In the genomic region with DNA sequence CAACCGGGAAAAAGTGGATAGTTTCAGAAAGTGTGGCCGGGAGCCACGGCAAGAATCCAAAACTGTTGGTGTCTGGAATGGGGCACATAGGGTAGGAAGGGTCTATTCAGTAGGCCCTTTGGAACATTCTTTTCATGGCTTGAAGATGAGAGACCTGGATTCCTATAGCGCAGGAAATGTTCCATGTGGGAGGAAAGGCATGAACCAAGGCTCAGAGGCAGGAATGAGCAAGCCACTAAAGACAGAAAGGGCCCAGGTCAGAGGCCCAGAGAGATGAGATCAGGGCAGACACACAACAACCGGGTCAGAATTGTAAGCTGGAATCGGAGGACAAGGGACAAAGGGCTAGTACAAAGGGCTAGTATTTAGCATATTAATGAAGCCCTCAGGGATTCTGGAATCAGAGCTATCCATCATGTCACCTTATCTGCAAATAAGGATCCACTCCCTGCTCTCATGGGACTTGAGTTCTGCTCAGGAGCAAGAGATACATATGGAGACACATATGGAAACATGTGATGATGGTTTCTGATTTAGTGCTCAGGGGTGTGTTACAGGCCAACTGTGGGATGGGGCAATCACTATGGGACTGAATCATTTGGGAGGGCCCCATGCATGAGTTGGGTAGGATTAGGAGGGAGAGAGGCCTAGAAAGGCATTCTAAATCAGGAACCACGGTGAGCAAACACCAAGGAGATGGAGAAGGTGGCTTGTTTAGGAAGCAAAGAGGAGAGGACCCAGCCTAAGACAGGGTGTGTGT, we compare ENCODE assay signal across 16 cellular contexts. TPM values are rescaled to one million over a fixed set of nuclear protein-coding genes. Genes with fewer than 3 reads are reported as not detected.
A peak's percentile ranks its signal among the peaks of the same experiment; 100 is the strongest.
DNase-seq lines count a peak whose midpoint lies in the region; ATAC-seq and FAIRE-seq lines count a peak whose summit lies in the region.
"Had no signal": no experiment of that assay in that cellular context is flagged by ENCODE, and none has a peak within 500 bp of the region (broad histone marks: within the 10 kb centered on the region; RNA-seq: fewer than 3 reads in every experiment).

No MANE protein-coding gene starts in this region.

- H3K27me3 ChIP-seq in HAP-1 (ENCODE audit: low read depth) (no peaks in the 10 kb centered on the region), small intestine (ENCODE audit: control insufficient read depth in 2 of 2, insufficient read depth in 2 of 2, low read length in 2 of 2) (no peaks in the 10 kb centered on the region)
- H3K27me3 ChIP-seq: BLaER1 treated with 17β-estradiol and CSF1 and Interleukin-3, amounts not matched to agents 10 nM and 100 nM; brain microvascular endothelial cell; testis had no signal

- no peak for ATAC-seq in HG03196 (IDR thresholded peaks at IDR 0.05; ENCODE audit: unreplicated experiment)
- ATAC-seq in HG03108 (IDR thresholded peaks at IDR 0.05; ENCODE audit: unreplicated experiment), result no peak
- ATAC-seq: activated CD8-positive, alpha-beta T cell treated with anti-CD3 and anti-CD28 coated beads, Interleukin-2, amount 10 ng/mL, durations not matched to agents 7 days and 5 days had no signal

- 74 to 87% (median 82%) methylated on average over 7 of the region's 7 CpGs for WGBS in small intestine, 3 donors

- peaks cover 8% of the 10 kb centered on the region for H3K4me1 ChIP-seq in HAP-1
- peaks cover 0 to 6% of the 10 kb centered on the region in 2 donors for H3K4me1 ChIP-seq in small intestine (ENCODE audit: control insufficient read depth in 2 of 2, insufficient read depth in 1 of 2, low read depth in 1 of 2, low read length in 1 of 2)
- H3K4me1 ChIP-seq: testis had no signal

- H3K9me3 ChIP-seq in HAP-1 (no peaks in the 10 kb centered on the region), small intestine (ENCODE audit: control insufficient read depth, low read depth) (no peaks in the 10 kb centered on the region)
- H3K9me3 ChIP-seq: BLaER1 treated with 17β-estradiol and CSF1 and Interleukin-3, amounts not matched to agents 10 nM and 100 nM; testis had no signal

- H3K36me3 ChIP-seq in HAP-1 (replicated peaks), result no peaks in the 10 kb centered on the region
- H3K36me3 ChIP-seq in small intestine (ENCODE audit: control insufficient read depth in 2 of 2, insufficient read depth in 2 of 2, low read length in 2 of 2), result no peaks in the 10 kb centered on the region
- H3K36me3 ChIP-seq: BLaER1 treated with 17β-estradiol and CSF1 and Interleukin-3, amounts not matched to agents 10 nM and 100 nM; brain microvascular endothelial cell had no signal

- no peak overlapping the region for H3K27ac ChIP-seq in small intestine (ENCODE audit: low read depth in 1 of 2, low read length in 1 of 2)
- H3K27ac ChIP-seq: brain microvascular endothelial cell, testis had no signal

- H3K4me3 ChIP-seq in HAP-1, result no peak overlapping the region
- H3K4me3 ChIP-seq in small intestine (ENCODE audit: low read depth in 1 of 2, low read length in 2 of 2), result no peak overlapping the region
- H3K4me3 ChIP-seq: BLaER1 treated with 17β-estradiol and CSF1 and Interleukin-3, amounts not matched to agents 10 nM and 100 nM; GM12878 had no signal

- no peak for FAIRE-seq in small intestine (lab: Jason Lieb, UNC)
- no peak for FAIRE-seq in urothelium cell line (lab: Jason Lieb, UNC)
- FAIRE-seq: GM12878 had no signal

- peak; percentile 51 to 53 for DNase-seq in HAP-1 (ENCODE audit: low spot score in 2 of 2)
- DNase-seq in amniotic epithelial cell (ENCODE audit: low read depth), result peak; percentile 67
- peak; percentile 13 for DNase-seq in fibroblast of peridontal ligament (ENCODE audit: extremely low read depth)
- peak; percentile 32 for DNase-seq in small intestine
- no peak for DNase-seq in NK-92 treated with Interleukin-12 subunit alpha and Interleukin-12 subunit beta, amount 100 ng/mL, for 24 hours (lab: John Stamatoyannopoulos, UW)
- no peak for DNase-seq in urothelium cell line (ENCODE audit: low spot score)
- DNase-seq: activated CD8-positive, alpha-beta T cell treated with anti-CD3 and anti-CD28 coated beads, Interleukin-2, amount 10 ng/mL, durations not matched to agents 7 days and 5 days; activated effector memory CD4-positive, alpha-beta T cell treated with Interleukin-2 at 50 U/mL for 16 hours; brain microvascular endothelial cell; effector CD4-positive, alpha-beta T cell; NCI-H2171; testis had no signal

- in situ Hi-C loops in HAP-1 (cut with MboI; ENCODE audit: low sequenced_read_pairs), result no loop called here

RNA-seq across cellular contexts. Expression of a gene that starts 8.8 kb away (rescaled TPM):
- 1 to 10 TPM in 1 of 3 donors, under 1 TPM in 1, not detected in 1; 0.22 to 1.0 TPM for polyA plus RNA-seq in small intestine

RNA-seq across cellular contexts. Expression of a gene that starts 10.9 kb away (rescaled TPM):
- polyA plus RNA-seq in small intestine, result 1 to 10 TPM; 2.2 to 5.8 (median 5.4) TPM

RNA-seq across cellular contexts. Expression of a gene that starts 17.6 kb away (rescaled TPM):
- 1 to 10 TPM; 1.8 to 3.8 (median 2.2) TPM for polyA plus RNA-seq in small intestine

RNA-seq across cellular contexts. Expression of a gene that starts 34.8 kb away (rescaled TPM):
- 100 to 1,000 TPM in 2 of 3 donors, 10 to 100 TPM in 1; 60.1 to 123 (median 109) TPM for polyA plus RNA-seq in small intestine

RNA-seq across cellular contexts. Expression of a gene that starts 37.3 kb away (rescaled TPM):
- 100 to 1,000 TPM in 2 of 3 donors, 10 to 100 TPM in 1; 95.1 to 130 (median 116) TPM for polyA plus RNA-seq in small intestine

Comparison
In these comparisons a context has a peak if more than half of its experiments do, and no peak if none do; other contexts are left out.
1. DNase-seq: peak in HAP-1 (2 of 2), amniotic epithelial cell (single experiment), fibroblast of peridontal ligament (single experiment) and small intestine (single experiment); none in NK-92 treated with Interleukin-12 subunit alpha and Interleukin-12 subunit beta, amount 100 ng/mL, for 24 hours (single experiment) and urothelium cell line (single experiment).